9 cellular contexts compared by ENCODE assay signal in the genomic region with DNA sequence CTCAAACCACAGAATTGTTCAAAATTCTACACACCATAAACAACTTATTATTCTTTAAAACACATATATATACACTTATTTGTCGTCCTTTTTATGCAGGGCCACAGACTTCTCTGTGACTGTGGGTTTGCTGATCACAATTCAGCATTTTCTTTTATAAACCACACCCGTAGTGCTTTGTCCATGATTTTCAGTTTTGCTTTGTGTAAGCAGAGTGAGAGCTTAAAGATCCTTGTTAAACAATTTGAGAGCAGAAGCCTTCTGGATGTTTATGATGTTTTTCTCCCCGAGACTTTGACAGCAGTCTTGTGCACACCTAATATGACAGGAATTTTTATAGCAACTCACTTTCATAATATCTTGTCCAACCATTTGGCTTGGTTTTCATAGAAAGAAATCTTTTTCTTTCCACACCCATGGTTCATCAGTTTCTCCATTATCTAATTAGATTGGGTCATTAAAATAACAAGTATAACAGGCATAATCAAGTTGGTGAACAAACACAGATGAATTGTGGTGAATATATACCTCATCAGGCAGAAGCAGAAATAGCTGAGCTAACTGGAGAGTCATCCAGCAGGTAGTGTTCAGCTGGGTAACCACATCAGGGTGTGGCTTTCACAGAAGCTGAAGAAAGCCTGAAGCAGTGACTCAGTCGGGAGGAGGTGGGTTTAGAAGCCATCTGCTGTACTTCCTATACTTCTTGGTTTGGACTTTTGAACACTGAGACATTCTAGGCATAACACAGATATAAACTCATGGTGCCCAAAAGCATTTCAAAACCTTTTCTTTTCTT.
DNase-seq lines count a peak whose midpoint lies in the region; ATAC-seq lines count a peak whose summit lies in the region.
"Had no signal": no experiment of that assay in that cellular context is flagged by ENCODE, and none has a peak within 500 bp of the region (broad histone marks: within the 10 kb centered on the region; RNA-seq: fewer than 3 reads in every experiment).

No MANE protein-coding gene starts in this region.

- H3K9me3 ChIP-seq in effector memory CD4-positive, alpha-beta T cell (ENCODE audit: control insufficient read depth, low read length): no peaks in the 10 kb centered on the region
- H3K9me3 ChIP-seq: Peyer's patch had no signal

- H3K36me3 ChIP-seq in effector memory CD4-positive, alpha-beta T cell (ENCODE audit: control insufficient read depth, insufficient read depth, low read length): peaks cover 65% of the 10 kb centered on the region

- H3K27me3 ChIP-seq in effector memory CD4-positive, alpha-beta T cell (replicated peaks; ENCODE audit: control insufficient read depth, insufficient read depth, low read length, poor library complexity, severe bottlenecking): no peaks in the 10 kb centered on the region
- H3K27me3 ChIP-seq: Peyer's patch had no signal

- no peak overlapping the region for H3K27ac ChIP-seq in effector memory CD4-positive, alpha-beta T cell (ENCODE audit: insufficient read depth, low read length, poor library complexity, severe bottlenecking)
- H3K27ac ChIP-seq: parathyroid adenoma had no signal

- DNase-seq in activated CD4-positive, alpha-beta T cell treated with anti-CD3 and anti-CD28 coated beads for 1 hour: peak; percentile 42
- peak; percentile 17 to 40 (median 26) for DNase-seq in effector memory CD4-positive, alpha-beta T cell
- DNase-seq in stimulated activated CD8-positive, alpha-beta memory T cell treated with anti-CD3 and anti-CD28 coated beads, Interleukin-2, amount 100 ng/mL, for 48 hours (ENCODE audit: low read depth in 2 of 2): peak; percentile 24 to 26
- no peak for DNase-seq in cerebellar cortex (ENCODE audit: low spot score)
- DNase-seq in NCI-H1436 (lab: John Stamatoyannopoulos, UW): no peak
- DNase-seq in NCI-H1092 (lab: John Stamatoyannopoulos, UW): no peak

- peak; percentile 56 for ATAC-seq in HG03097 (IDR thresholded peaks at IDR 0.05; ENCODE audit: low FRiP score, unreplicated experiment)

- H3K4me1 ChIP-seq in effector memory CD4-positive, alpha-beta T cell (ENCODE audit: control insufficient read depth, insufficient read depth, low read length, poor library complexity, severe bottlenecking): peaks cover 6% of the 10 kb centered on the region
- H3K4me1 ChIP-seq: parathyroid adenoma, Peyer's patch had no signal

- no peak overlapping the region for H3K4me3 ChIP-seq in effector memory CD4-positive, alpha-beta T cell (ENCODE audit: insufficient read depth, low read depth, low read length, poor library complexity, severe bottlenecking)
- H3K4me3 ChIP-seq: Peyer's patch had no signal

Comparison
In these comparisons a context has a peak if more than half of its experiments do, and no peak if none do; other contexts are left out.
1. DNase-seq: peak in activated CD4-positive, alpha-beta T cell treated with anti-CD3 and anti-CD28 coated beads for 1 hour (single experiment), effector memory CD4-positive, alpha-beta T cell (3 of 3) and stimulated activated CD8-positive, alpha-beta memory T cell treated with anti-CD3 and anti-CD28 coated beads, Interleukin-2, amount 100 ng/mL, for 48 hours (2 of 2); none in cerebellar cortex (single experiment), NCI-H1436 (single experiment) and NCI-H1092 (single experiment).